1 cellular context compared by ENCODE assay signal in genomic region chr1:84834419-84835064, GRCh38.
TF ChIP-seq lines count a peak whose summit lies in the region.

No MANE protein-coding gene starts in this region.

TF ChIP-seq in IMR-90, 13 proteins besides CTCF, POLR2A, EP300 and RAD21 (continued from another document):
- no peak for TF ChIP-seq BHLHE40 (IDR thresholded peaks at IDR 0.05; ENCODE audit: low read depth, low read length)
